31 cellular contexts compared by ENCODE assay signal in genomic region chr16:65855171-65856145, GRCh38.
"Had no signal": no experiment of that assay in that cellular context is flagged by ENCODE, and none has a peak within 500 bp of the region (broad histone marks: within the 10 kb centered on the region; RNA-seq: fewer than 3 reads in every experiment).

No MANE protein-coding gene starts in this region.

- H3K27ac Mint-ChIP-seq: activated CD4-positive, alpha-beta memory T cell treated with anti-CD3 and anti-CD28 coated beads for 36 hours; activated naive CD4-positive, alpha-beta T cell treated with anti-CD3 and anti-CD28 coated beads, Interleukin-2, amount 10 ng/mL, durations not matched to agents 7 days and 5 days; activated naive CD8-positive, alpha-beta T cell; activated naive CD8-positive, alpha-beta T cell treated with anti-CD3 and anti-CD28 coated beads, Interleukin-2, amount 50 U/mL, for 24 hours; activated T-helper 1 cell treated with anti-CD3 and anti-CD28 coated beads, Interleukin-12 subunit alpha, Interleukin-12 subunit beta, Interleukin-2, Interleukin-4 antibody, amounts not matched to agents 30 ng/mL and 10 ng/mL and 1 ng/mL, durations not matched to agents 14 hours and 24 hours and 36 hours; IgD-negative memory B cell had no signal

- H3K4me2 ChIP-seq: PC-9 had no signal

- H2AFZ ChIP-seq: PC-9 had no signal

- ATAC-seq: activated naive CD8-positive, alpha-beta T cell treated with anti-CD3 and anti-CD28 coated beads, Interleukin-2, amount 50 U/mL, for 24 hours; activated T-cell treated with anti-CD3 and anti-CD28 coated beads, Interleukin-2, amount 50 U/mL, for 4 hours had no signal

- H3K4me3 ChIP-seq: MG63, PC-9, SK-N-MC had no signal

- H3K9me3 Mint-ChIP-seq: activated naive CD4-positive, alpha-beta T cell treated with anti-CD3 and anti-CD28 coated beads, Interleukin-2, amount 10 ng/mL, durations not matched to agents 7 days and 5 days; activated naive CD8-positive, alpha-beta T cell treated with anti-CD3 and anti-CD28 coated beads, Interleukin-2, amount 50 U/mL, for 24 hours; activated T-cell treated with anti-CD3 and anti-CD28 coated beads, Interleukin-2, amount 50 U/mL, for 4 hours; activated T-helper 1 cell treated with anti-CD3 and anti-CD28 coated beads, Interleukin-12 subunit alpha, Interleukin-12 subunit beta, Interleukin-2, Interleukin-4 antibody, amounts not matched to agents 30 ng/mL and 10 ng/mL and 1 ng/mL, durations not matched to agents 14 hours and 24 hours and 36 hours had no signal

- H3K4me3 Mint-ChIP-seq: activated CD4-positive, alpha-beta memory T cell treated with anti-CD3 and anti-CD28 coated beads for 36 hours; activated naive CD4-positive, alpha-beta T cell treated with anti-CD3 and anti-CD28 coated beads, Interleukin-2, amount 10 ng/mL, durations not matched to agents 7 days and 5 days; activated naive CD8-positive, alpha-beta T cell; activated naive CD8-positive, alpha-beta T cell treated with anti-CD3 and anti-CD28 coated beads, Interleukin-2, amount 50 U/mL, for 24 hours; activated T-cell treated with anti-CD3 and anti-CD28 coated beads, Interleukin-2, amount 50 U/mL, for 4 hours; activated T-helper 1 cell treated with anti-CD3 and anti-CD28 coated beads, Interleukin-12 subunit alpha, Interleukin-12 subunit beta, Interleukin-2, Interleukin-4 antibody, amounts not matched to agents 30 ng/mL and 10 ng/mL and 1 ng/mL, durations not matched to agents 14 hours and 24 hours and 36 hours; IgD-negative memory B cell had no signal

- H3K9me3 ChIP-seq: MG63 had no signal

- H3K36me3 Mint-ChIP-seq: activated CD4-positive, alpha-beta memory T cell treated with anti-CD3 and anti-CD28 coated beads for 36 hours; activated naive CD4-positive, alpha-beta T cell treated with anti-CD3 and anti-CD28 coated beads, Interleukin-2, amount 10 ng/mL, durations not matched to agents 7 days and 5 days; activated naive CD8-positive, alpha-beta T cell had no signal

- H3K27ac ChIP-seq: brain microvascular endothelial cell, PC-9, RWPE1, SK-N-MC, WERI-Rb-1 had no signal

- H3K27me3 Mint-ChIP-seq: activated CD4-positive, alpha-beta memory T cell treated with anti-CD3 and anti-CD28 coated beads for 36 hours; activated naive CD8-positive, alpha-beta T cell treated with anti-CD3 and anti-CD28 coated beads, Interleukin-2, amount 50 U/mL, for 24 hours; IgD-negative memory B cell had no signal

- H3K36me3 ChIP-seq: brain microvascular endothelial cell, MG63, WERI-Rb-1 had no signal

- DNase-seq: activated CD4-positive, alpha-beta memory T cell treated with anti-CD3 and anti-CD28 coated beads for 36 hours; activated CD4-positive, alpha-beta T cell treated with anti-CD3 and anti-CD28 coated beads, Interleukin-2, amount 50 U/mL, for 1 hour; activated CD4-positive, CD25-positive, alpha-beta regulatory T cell; activated CD8-positive, alpha-beta memory T cell treated with anti-CD3 and anti-CD28 coated beads, Interleukin-2, amount 50 U/mL, for 4 hours; activated effector memory CD4-positive, alpha-beta T cell treated with Interleukin-2 at 50 U/mL for 16 hours; activated naive CD4-positive, alpha-beta T cell treated with anti-CD3 and anti-CD28 coated beads, Interleukin-2, amount 10 ng/mL, durations not matched to agents 7 days and 5 days; activated naive CD8-positive, alpha-beta T cell treated with anti-CD3 and anti-CD28 coated beads, Interleukin-2, amount 50 U/mL, for 24 hours; activated T-cell treated with anti-CD3 and anti-CD28 coated beads for 4 hours; activated T-cell treated with anti-CD3 and anti-CD28 coated beads, Interleukin-2, amount 50 U/mL, for 4 hours; anterior cingulate cortex; brain microvascular endothelial cell; central memory CD4-positive, alpha-beta T cell; Kasumi-1; KBM-7; MG63; NCI-H1048; NCI-H1105 treated with DMSO at 0.1 percent for 48 hours; NCI-H1436; NCI-H1694; NCI-H2029; NCI-H446; NCI-H524 treated with DMSO at 0.1 percent for 48 hours; PC-9; Right ventricle myocardium superior; T1000; WERI-Rb-1 had no signal

- H3K4me1 Mint-ChIP-seq: activated naive CD4-positive, alpha-beta T cell treated with anti-CD3 and anti-CD28 coated beads, Interleukin-2, amount 10 ng/mL, durations not matched to agents 7 days and 5 days; activated naive CD8-positive, alpha-beta T cell treated with anti-CD3 and anti-CD28 coated beads, Interleukin-2, amount 50 U/mL, for 24 hours; IgD-negative memory B cell had no signal

- H3K27me3 ChIP-seq: brain microvascular endothelial cell, MG63 had no signal
